Comparison of ENCODE assay signal across 1 cellular context in the genomic region with DNA sequence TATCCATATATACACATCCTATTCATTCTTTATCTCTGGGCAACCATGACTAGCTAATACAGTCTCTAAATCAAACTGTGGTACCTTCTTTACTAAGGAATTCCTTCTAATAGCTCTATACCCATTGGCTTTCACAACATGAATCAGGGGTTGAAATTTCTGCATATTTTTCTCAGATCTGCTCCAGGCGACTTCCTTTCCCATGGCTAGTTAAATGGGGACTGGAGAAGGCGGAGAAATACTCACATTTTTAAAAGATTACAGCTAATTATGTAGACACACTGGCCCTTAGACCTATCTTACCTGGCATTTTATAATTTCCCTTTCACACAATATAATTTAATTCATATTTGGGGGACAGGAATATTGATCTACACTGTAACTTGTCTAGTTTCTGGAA.
TF ChIP-seq lines count a peak whose summit lies in the region.

No MANE protein-coding gene starts in this region.

TF ChIP-seq in GM23338, 12 proteins besides CTCF, POLR2A, EP300 and RAD21 (continued from another document):
- TF ChIP-seq, protein P1, sequence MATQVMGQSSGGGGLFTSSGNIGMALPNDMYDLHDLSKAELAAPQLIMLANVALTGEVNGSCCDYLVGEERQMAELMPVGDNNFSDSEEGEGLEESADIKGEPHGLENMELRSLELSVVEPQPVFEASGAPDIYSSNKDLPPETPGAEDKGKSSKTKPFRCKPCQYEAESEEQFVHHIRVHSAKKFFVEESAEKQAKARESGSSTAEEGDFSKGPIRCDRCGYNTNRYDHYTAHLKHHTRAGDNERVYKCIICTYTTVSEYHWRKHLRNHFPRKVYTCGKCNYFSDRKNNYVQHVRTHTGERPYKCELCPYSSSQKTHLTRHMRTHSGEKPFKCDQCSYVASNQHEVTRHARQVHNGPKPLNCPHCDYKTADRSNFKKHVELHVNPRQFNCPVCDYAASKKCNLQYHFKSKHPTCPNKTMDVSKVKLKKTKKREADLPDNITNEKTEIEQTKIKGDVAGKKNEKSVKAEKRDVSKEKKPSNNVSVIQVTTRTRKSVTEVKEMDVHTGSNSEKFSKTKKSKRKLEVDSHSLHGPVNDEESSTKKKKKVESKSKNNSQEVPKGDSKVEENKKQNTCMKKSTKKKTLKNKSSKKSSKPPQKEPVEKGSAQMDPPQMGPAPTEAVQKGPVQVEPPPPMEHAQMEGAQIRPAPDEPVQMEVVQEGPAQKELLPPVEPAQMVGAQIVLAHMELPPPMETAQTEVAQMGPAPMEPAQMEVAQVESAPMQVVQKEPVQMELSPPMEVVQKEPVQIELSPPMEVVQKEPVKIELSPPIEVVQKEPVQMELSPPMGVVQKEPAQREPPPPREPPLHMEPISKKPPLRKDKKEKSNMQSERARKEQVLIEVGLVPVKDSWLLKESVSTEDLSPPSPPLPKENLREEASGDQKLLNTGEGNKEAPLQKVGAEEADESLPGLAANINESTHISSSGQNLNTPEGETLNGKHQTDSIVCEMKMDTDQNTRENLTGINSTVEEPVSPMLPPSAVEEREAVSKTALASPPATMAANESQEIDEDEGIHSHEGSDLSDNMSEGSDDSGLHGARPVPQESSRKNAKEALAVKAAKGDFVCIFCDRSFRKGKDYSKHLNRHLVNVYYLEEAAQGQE (IDR thresholded peaks at IDR 0.05; ENCODE audit: unreplicated experiment): no peak
- TF ChIP-seq CREB1 (CRISPR knock-in tag; IDR thresholded peaks at IDR 0.05; ENCODE audit: low read depth): no peak
- no peak for TF ChIP-seq STAT1 (IDR thresholded peaks at IDR 0.05; ENCODE audit: unreplicated experiment)
- no peak for TF ChIP-seq EZH2phosphoT487 (IDR thresholded peaks at IDR 0.05; ENCODE audit: unreplicated experiment)
- no peak for TF ChIP-seq JUNB (IDR thresholded peaks at IDR 0.05; ENCODE audit: unreplicated experiment)
- no peak for TF ChIP-seq ZNF114 (CRISPR knock-in tag; IDR thresholded peaks at IDR 0.05)
- TF ChIP-seq, protein P2, sequence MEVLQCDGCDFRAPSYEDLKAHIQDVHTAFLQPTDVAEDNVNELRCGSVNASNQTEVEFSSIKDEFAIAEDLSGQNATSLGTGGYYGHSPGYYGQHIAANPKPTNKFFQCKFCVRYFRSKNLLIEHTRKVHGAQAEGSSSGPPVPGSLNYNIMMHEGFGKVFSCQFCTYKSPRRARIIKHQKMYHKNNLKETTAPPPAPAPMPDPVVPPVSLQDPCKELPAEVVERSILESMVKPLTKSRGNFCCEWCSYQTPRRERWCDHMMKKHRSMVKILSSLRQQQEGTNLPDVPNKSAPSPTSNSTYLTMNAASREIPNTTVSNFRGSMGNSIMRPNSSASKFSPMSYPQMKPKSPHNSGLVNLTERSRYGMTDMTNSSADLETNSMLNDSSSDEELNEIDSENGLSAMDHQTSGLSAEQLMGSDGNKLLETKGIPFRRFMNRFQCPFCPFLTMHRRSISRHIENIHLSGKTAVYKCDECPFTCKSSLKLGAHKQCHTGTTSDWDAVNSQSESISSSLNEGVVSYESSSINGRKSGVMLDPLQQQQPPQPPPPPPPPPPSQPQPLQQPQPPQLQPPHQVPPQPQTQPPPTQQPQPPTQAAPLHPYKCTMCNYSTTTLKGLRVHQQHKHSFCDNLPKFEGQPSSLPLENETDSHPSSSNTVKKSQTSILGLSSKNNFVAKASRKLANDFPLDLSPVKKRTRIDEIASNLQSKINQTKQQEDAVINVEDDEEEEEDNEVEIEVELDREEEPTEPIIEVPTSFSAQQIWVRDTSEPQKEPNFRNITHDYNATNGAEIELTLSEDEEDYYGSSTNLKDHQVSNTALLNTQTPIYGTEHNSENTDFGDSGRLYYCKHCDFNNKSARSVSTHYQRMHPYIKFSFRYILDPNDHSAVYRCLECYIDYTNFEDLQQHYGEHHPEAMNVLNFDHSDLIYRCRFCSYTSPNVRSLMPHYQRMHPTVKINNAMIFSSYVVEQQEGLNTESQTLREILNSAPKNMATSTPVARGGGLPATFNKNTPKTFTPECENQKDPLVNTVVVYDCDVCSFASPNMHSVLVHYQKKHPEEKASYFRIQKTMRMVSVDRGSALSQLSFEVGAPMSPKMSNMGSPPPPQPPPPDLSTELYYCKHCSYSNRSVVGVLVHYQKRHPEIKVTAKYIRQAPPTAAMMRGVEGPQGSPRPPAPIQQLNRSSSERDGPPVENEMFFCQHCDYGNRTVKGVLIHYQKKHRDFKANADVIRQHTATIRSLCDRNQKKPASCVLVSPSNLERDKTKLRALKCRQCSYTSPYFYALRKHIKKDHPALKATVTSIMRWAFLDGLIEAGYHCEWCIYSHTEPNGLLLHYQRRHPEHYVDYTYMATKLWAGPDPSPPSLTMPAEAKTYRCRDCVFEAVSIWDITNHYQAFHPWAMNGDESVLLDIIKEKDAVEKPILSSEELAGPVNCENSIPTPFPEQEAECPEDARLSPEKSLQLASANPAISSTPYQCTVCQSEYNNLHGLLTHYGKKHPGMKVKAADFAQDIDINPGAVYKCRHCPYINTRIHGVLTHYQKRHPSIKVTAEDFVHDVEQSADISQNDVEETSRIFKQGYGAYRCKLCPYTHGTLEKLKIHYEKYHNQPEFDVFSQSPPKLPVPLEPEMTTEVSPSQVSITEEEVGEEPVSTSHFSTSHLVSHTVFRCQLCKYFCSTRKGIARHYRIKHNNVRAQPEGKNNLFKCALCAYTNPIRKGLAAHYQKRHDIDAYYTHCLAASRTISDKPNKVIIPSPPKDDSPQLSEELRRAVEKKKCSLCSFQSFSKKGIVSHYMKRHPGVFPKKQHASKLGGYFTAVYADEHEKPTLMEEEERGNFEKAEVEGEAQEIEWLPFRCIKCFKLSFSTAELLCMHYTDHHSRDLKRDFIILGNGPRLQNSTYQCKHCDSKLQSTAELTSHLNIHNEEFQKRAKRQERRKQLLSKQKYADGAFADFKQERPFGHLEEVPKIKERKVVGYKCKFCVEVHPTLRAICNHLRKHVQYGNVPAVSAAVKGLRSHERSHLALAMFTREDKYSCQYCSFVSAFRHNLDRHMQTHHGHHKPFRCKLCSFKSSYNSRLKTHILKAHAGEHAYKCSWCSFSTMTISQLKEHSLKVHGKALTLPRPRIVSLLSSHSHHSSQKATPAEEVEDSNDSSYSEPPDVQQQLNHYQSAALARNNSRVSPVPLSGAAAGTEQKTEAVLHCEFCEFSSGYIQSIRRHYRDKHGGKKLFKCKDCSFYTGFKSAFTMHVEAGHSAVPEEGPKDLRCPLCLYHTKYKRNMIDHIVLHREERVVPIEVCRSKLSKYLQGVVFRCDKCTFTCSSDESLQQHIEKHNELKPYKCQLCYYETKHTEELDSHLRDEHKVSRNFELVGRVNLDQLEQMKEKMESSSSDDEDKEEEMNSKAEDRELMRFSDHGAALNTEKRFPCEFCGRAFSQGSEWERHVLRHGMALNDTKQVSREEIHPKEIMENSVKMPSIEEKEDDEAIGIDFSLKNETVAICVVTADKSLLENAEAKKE (CRISPR knock-in tag; IDR thresholded peaks at IDR 0.05): no peak
- TF ChIP-seq NANOG (IDR thresholded peaks at IDR 0.05; ENCODE audit: borderline replicate concordance): no peak
- no peak for TF ChIP-seq POLR2AphosphoS5 (IDR thresholded peaks at IDR 0.05; ENCODE audit: low read depth)
- TF ChIP-seq EZH2 (IDR thresholded peaks at IDR 0.05; ENCODE audit: low read depth, unreplicated experiment): no peak
- TF ChIP-seq ZNF331 (CRISPR knock-in tag; IDR thresholded peaks at IDR 0.05; ENCODE audit: low read depth): no peak
